9 cellular contexts compared by ENCODE assay signal in genomic region chr18:55422456-55423185, GRCh38.
DNase-seq lines count a peak whose midpoint lies in the region; ATAC-seq and TF ChIP-seq lines count a peak whose summit lies in the region.
"Had no signal": no experiment of that assay in that cellular context is flagged by ENCODE, and none has a peak within 500 bp of the region (broad histone marks: within the 10 kb centered on the region; RNA-seq: fewer than 3 reads in every experiment).

No MANE protein-coding gene starts in this region.

- no peak for ATAC-seq in HG03342 (IDR thresholded peaks at IDR 0.05; ENCODE audit: unreplicated experiment)
- ATAC-seq in HG02571 (IDR thresholded peaks at IDR 0.05; ENCODE audit: unreplicated experiment): no peak

- peak in 1 of 2 donors; percentile 33 for TF ChIP-seq POLR2A in uterus (IDR thresholded peaks at IDR 0.05)

- peak overlapping the region; percentile 93 for H3K9ac ChIP-seq in mesenchymal stem cell (ENCODE audit: low read length)

- H3K9me3 ChIP-seq in mesenchymal stem cell (ENCODE audit: control insufficient read depth, low read length) (no peaks in the 10 kb centered on the region), uterus (no peaks in the 10 kb centered on the region)

- peaks cover 21% of the 10 kb centered on the region for H3K79me1 ChIP-seq in mesenchymal stem cell (replicated peaks; ENCODE audit: low read length, poor library complexity, severe bottlenecking)

- H2BK15ac ChIP-seq in mesenchymal stem cell (ENCODE audit: low read depth, poor library complexity, severe bottlenecking): no peak overlapping the region

- H4K91ac ChIP-seq in mesenchymal stem cell (ENCODE audit: low read length): no peak overlapping the region

- no peak overlapping the region for H2AFZ ChIP-seq in mesenchymal stem cell (ENCODE audit: low read depth, low read length)

- peak; percentile 26 for DNase-seq in NCI-H82 (lab: John Stamatoyannopoulos, UW)
- no peak for DNase-seq in NCI-H82 treated with DMSO at 0.1 percent for 48 hours (lab: John Stamatoyannopoulos, UW; ENCODE audit: unreplicated experiment)
- DNase-seq in dermis microvascular lymphatic vessel endothelial cell (ENCODE audit: low read depth in 2 of 2): peak; percentile 86 to 97
- DNase-seq in mesenchymal stem cell: no peak
- peak; percentile 55 to 63 for DNase-seq in uterus
- no peak for DNase-seq in DMS114 treated with DMSO at 0.1 percent for 48 hours (lab: John Stamatoyannopoulos, UW; ENCODE audit: unreplicated experiment)
- DNase-seq: activated CD4-positive, alpha-beta memory T cell treated with anti-CD3 and anti-CD28 coated beads, Interleukin-2, amount 10 ng/mL, durations not matched to agents 7 days and 5 days had no signal

- H2BK120ac ChIP-seq in mesenchymal stem cell (ENCODE audit: low read depth, low read length): no peak overlapping the region

- H3K4me1 ChIP-seq in mesenchymal stem cell (ENCODE audit: control insufficient read depth, insufficient read depth, low read depth, low read length) (no peaks in the 10 kb centered on the region), uterus (no peaks in the 10 kb centered on the region)

- H2BK12ac ChIP-seq in mesenchymal stem cell (ENCODE audit: low read length in 2 of 2): no peak overlapping the region

- intact Hi-C loops in uterus (cut with DNase I; ENCODE audit: low total_unique reads): no loop called here

- no peak overlapping the region for H2BK5ac ChIP-seq in mesenchymal stem cell (ENCODE audit: low read depth, low read length, poor library complexity, severe bottlenecking)

- no peak overlapping the region for H4K8ac ChIP-seq in mesenchymal stem cell (ENCODE audit: low read length)

- H3K4me3 ChIP-seq in mesenchymal stem cell (ENCODE audit: insufficient read depth in 1 of 2, low read depth in 1 of 2, low read length in 2 of 2): peak overlapping the region in 1 of 2 experiments; percentile 79
- peak overlapping the region; percentile 17 to 31 for H3K4me3 ChIP-seq in uterus

- H2AK5ac ChIP-seq in mesenchymal stem cell (ENCODE audit: low read length, severe bottlenecking): no peak overlapping the region

- H3K27me3 ChIP-seq in mesenchymal stem cell (ENCODE audit: control insufficient read depth in 1 of 2, insufficient read depth in 1 of 2, low read length in 2 of 2) (no peaks in the 10 kb centered on the region), uterus (no peaks in the 10 kb centered on the region)

- H3K4me2 ChIP-seq in mesenchymal stem cell (ENCODE audit: low read length, poor library complexity, severe bottlenecking): no peak overlapping the region

- H3K36me3 ChIP-seq in mesenchymal stem cell (ENCODE audit: control insufficient read depth in 1 of 2, insufficient read depth in 2 of 2, low read depth in 1 of 2, low read length in 2 of 2): no peaks in the 10 kb centered on the region
- H3K36me3 ChIP-seq in uterus: no peaks in the 10 kb centered on the region

- WGBS in mesenchymal stem cell: 92% methylated on average over 4 of the region's 14 CpGs

- no peak overlapping the region for H3K27ac ChIP-seq in mesenchymal stem cell (ENCODE audit: low read length, poor library complexity, severe bottlenecking)
- peak overlapping the region; percentile 77 to 93 for H3K27ac ChIP-seq in uterus

- H3K4ac ChIP-seq in mesenchymal stem cell (ENCODE audit: low read depth in 1 of 2, low read length in 2 of 2): no peak overlapping the region

- H3K18ac ChIP-seq in mesenchymal stem cell (ENCODE audit: low read depth in 1 of 2, low read length in 2 of 2): no peak overlapping the region

- TF ChIP-seq CTCF in uterus (IDR thresholded peaks at IDR 0.05): no peak

- H3K14ac ChIP-seq in mesenchymal stem cell (ENCODE audit: low read length in 2 of 2): no peak overlapping the region

- no peak overlapping the region for H3K23ac ChIP-seq in mesenchymal stem cell (ENCODE audit: low read length in 2 of 2)

Comparison
In these comparisons a context has a peak if more than half of its experiments do, and no peak if none do; other contexts are left out.
1. DNase-seq: peak in NCI-H82 (single experiment), dermis microvascular lymphatic vessel endothelial cell (2 of 2) and uterus (2 of 2); none in NCI-H82 treated with DMSO at 0.1 percent for 48 hours (single experiment), mesenchymal stem cell (single experiment) and DMS114 treated with DMSO at 0.1 percent for 48 hours (single experiment).